In genomic region chr6:159836294-159837140, GRCh38 we compare ENCODE assay signal across 1 cellular context.
TF ChIP-seq lines count a peak whose summit lies in the region.

No MANE protein-coding gene starts in this region.

TF ChIP-seq in IMR-90, 13 proteins besides CTCF, POLR2A, EP300 and RAD21:
- no peak for TF ChIP-seq CHD1 (IDR thresholded peaks at IDR 0.05; ENCODE audit: low read depth, low read length)
- no peak for TF ChIP-seq MAFK (IDR thresholded peaks at IDR 0.05; ENCODE audit: low read depth, low read length)
- no peak for TF ChIP-seq RCOR1 (IDR thresholded peaks at IDR 0.05; ENCODE audit: insufficient replicate concordance, low read length)
- TF ChIP-seq MAZ (IDR thresholded peaks at IDR 0.05; ENCODE audit: borderline replicate concordance, low read depth, low read length): no peak
- no peak for TF ChIP-seq MXI1 (IDR thresholded peaks at IDR 0.05; ENCODE audit: borderline replicate concordance, low read depth, low read length)
- no peak for TF ChIP-seq ELK1 (IDR thresholded peaks at IDR 0.05; ENCODE audit: borderline replicate concordance, low read depth, low read length)
- TF ChIP-seq RFX5 (IDR thresholded peaks at IDR 0.05; ENCODE audit: low read depth, low read length): no peak
- TF ChIP-seq NFE2L2 (IDR thresholded peaks at IDR 0.05; ENCODE audit: low read depth, low read length): no peak
- no peak for TF ChIP-seq CEBPB (IDR thresholded peaks at IDR 0.05; ENCODE audit: low read depth, low read length)
- no peak for TF ChIP-seq BHLHE40 (IDR thresholded peaks at IDR 0.05; ENCODE audit: low read depth, low read length)
- TF ChIP-seq SMC3 (IDR thresholded peaks at IDR 0.05; ENCODE audit: low read depth, low read length): no peak
